ENCODE assay signal across 8 cellular contexts in the genomic region with DNA sequence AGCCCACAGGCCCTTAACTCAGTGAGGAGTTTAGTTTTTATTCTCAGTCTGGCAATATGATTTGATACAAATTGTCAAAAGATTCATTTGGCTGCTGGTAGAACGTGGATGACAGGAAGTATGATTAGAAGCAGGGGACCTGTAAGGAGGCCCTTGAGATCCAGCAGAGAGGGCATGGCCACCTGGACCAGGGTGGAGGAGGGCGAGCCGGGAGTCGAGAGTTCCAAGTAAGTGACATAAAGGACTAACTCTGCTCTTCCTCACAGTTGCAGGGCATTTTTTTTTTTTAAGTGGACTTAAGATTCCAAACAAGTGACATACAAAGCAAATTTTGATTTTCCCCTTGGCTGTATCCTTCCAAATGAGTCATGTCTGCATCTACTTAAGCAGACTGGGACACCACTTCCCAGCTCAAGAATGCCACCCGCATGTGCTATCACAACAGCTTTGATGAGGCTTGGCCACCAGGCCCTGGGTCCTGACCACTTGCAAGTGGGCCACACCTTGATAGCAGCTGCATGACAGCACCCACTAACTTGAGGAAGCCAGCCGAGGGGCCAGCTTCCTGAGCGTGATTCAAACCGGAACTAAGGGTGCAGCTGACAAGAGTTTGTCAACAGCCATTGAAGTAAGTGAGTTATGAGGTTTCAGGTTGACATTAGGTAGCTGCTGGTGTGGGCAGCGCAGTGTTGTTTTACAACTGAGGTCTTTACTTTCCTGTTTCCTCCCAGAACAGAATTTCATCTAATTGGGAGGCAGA. TPM values are rescaled to one million over a fixed set of nuclear protein-coding genes. Genes with fewer than 3 reads are reported as not detected.
DNase-seq lines count a peak whose midpoint lies in the region; ATAC-seq and TF ChIP-seq lines count a peak whose summit lies in the region.

No MANE protein-coding gene starts in this region.

- no peak for TF ChIP-seq CTCF in left ventricle myocardium inferior (IDR thresholded peaks at IDR 0.05; ENCODE audit: borderline replicate concordance)

- no peaks in the 10 kb centered on the region for H3K9me3 ChIP-seq in left ventricle myocardium inferior (replicated peaks)

- intact Hi-C loops in left ventricle myocardium inferior (cut with micrococcal nuclease) = no loop called here

- H3K36me3 ChIP-seq in left ventricle myocardium inferior = no peaks in the 10 kb centered on the region

- no peaks in the 10 kb centered on the region for H3K27me3 ChIP-seq in left ventricle myocardium inferior (ENCODE audit: low read depth)

- DNase-seq in EL = peak; percentile 84
- DNase-seq in LHCN-M2 (ENCODE audit: low read depth) = peak; percentile 81
- peak; percentile 27 for DNase-seq in activated T-cell treated with anti-CD3 and anti-CD28 coated beads for 4 hours
- DNase-seq in left ventricle myocardium inferior = no peak
- DNase-seq in stimulated activated CD8-positive, alpha-beta memory T cell treated with anti-CD3 and anti-CD28 coated beads, Interleukin-2, amount 100 ng/mL, for 48 hours (ENCODE audit: low read depth in 2 of 2) = peak; percentile 18 to 46
- DNase-seq in NCI-H345 treated with DMSO at 0.1 percent for 48 hours (lab: John Stamatoyannopoulos, UW; ENCODE audit: unreplicated experiment) = no peak
- DNase-seq in RKO (ENCODE audit: low spot score) = no peak

- ATAC-seq in GM21786 (IDR thresholded peaks at IDR 0.05; ENCODE audit: unreplicated experiment) = peak; percentile 90

- no peak overlapping the region for H3K4me3 ChIP-seq in left ventricle myocardium inferior

- H3K27ac ChIP-seq in left ventricle myocardium inferior (replicated peaks) = peak overlapping the region; percentile 45

- peaks cover 42% of the 10 kb centered on the region for H3K4me1 ChIP-seq in left ventricle myocardium inferior

RNA-seq across cellular contexts. Expression of a gene that starts 54.6 kb away (rescaled TPM):
- total RNA-seq in LHCN-M2 (2014; rRNA removed) = 6.6 and 17.4 TPM in 2 replicates
- 3.6 TPM for polyA plus RNA-seq in LHCN-M2 (2012)
- 40.6 TPM for total RNA-seq in left ventricle myocardium inferior

Comparison
In these comparisons a context has a peak if more than half of its experiments do, and no peak if none do; other contexts are left out.
1. DNase-seq: peak in EL (single experiment), LHCN-M2 (single experiment), activated T-cell treated with anti-CD3 and anti-CD28 coated beads for 4 hours (single experiment) and stimulated activated CD8-positive, alpha-beta memory T cell treated with anti-CD3 and anti-CD28 coated beads, Interleukin-2, amount 100 ng/mL, for 48 hours (2 of 2); none in left ventricle myocardium inferior (single experiment), NCI-H345 treated with DMSO at 0.1 percent for 48 hours (single experiment) and RKO (single experiment).